In genomic region chr17:12812877-12813276, GRCh38 we compare ENCODE assay signal across 18 cellular contexts.
"Had no signal": no experiment of that assay in that cellular context is flagged by ENCODE, and none has a peak within 500 bp of the region (broad histone marks: within the 10 kb centered on the region; RNA-seq: fewer than 3 reads in every experiment).

No MANE protein-coding gene starts in this region.

- H3K9me3 ChIP-seq: gastrocnemius medialis, right atrium auricular region, thyroid gland had no signal

- H3K36me3 Mint-ChIP-seq: type B pancreatic cell had no signal

- H3K4me3 ChIP-seq: coronary artery, gastrocnemius medialis, heart right ventricle, left lung, lower lobe of right lung, right atrium auricular region, smooth muscle cell, suprapubic skin, thyroid gland had no signal

- DNase-seq: effector CD4-positive, alpha-beta T cell; gastrocnemius medialis; heart right ventricle; islet precursor cell; left lung; lower lobe of right lung; midbrain; naive B cell; nephron progenitor cell; stimulated activated CD4-positive, alpha-beta T cell treated with anti-CD3 and anti-CD28 coated beads, Interleukin-2, amount 100 ng/mL, for 48 hours; stimulated activated naive CD8-positive, alpha-beta T cell treated with anti-CD3 and anti-CD28 coated beads, Interleukin-15, Interleukin-2, amounts not matched to agents 100 U/mL and 50 U/mL, for 24 hours; thyroid gland had no signal

- H3K27me3 Mint-ChIP-seq: memory B cell, type B pancreatic cell had no signal

- H3K27ac Mint-ChIP-seq: memory B cell, nephron progenitor cell, type B pancreatic cell had no signal

- H3K27ac ChIP-seq: coronary artery, gastrocnemius medialis, heart right ventricle, left lung, lower lobe of right lung, right atrium auricular region, suprapubic skin, thyroid gland had no signal

- ATAC-seq: gastrocnemius medialis; heart right ventricle; left lung; lower lobe of right lung; stimulated activated naive CD8-positive, alpha-beta T cell treated with anti-CD3 and anti-CD28 coated beads, Interleukin-15, Interleukin-2, amounts not matched to agents 100 U/mL and 50 U/mL, for 24 hours had no signal

- H3K4me3 Mint-ChIP-seq: memory B cell, naive B cell, nephron progenitor cell, type B pancreatic cell had no signal

- H3K4me1 ChIP-seq: gastrocnemius medialis, left lung, lower lobe of right lung, right atrium auricular region, suprapubic skin, thyroid gland had no signal

- H3K27me3 ChIP-seq: gastrocnemius medialis, heart right ventricle, left lung, right atrium auricular region, suprapubic skin, thyroid gland had no signal

- H3K36me3 ChIP-seq: gastrocnemius medialis, heart right ventricle, left lung, lower lobe of right lung, right atrium auricular region, suprapubic skin, thyroid gland had no signal
